20 cellular contexts compared by ENCODE assay signal in the genomic region with DNA sequence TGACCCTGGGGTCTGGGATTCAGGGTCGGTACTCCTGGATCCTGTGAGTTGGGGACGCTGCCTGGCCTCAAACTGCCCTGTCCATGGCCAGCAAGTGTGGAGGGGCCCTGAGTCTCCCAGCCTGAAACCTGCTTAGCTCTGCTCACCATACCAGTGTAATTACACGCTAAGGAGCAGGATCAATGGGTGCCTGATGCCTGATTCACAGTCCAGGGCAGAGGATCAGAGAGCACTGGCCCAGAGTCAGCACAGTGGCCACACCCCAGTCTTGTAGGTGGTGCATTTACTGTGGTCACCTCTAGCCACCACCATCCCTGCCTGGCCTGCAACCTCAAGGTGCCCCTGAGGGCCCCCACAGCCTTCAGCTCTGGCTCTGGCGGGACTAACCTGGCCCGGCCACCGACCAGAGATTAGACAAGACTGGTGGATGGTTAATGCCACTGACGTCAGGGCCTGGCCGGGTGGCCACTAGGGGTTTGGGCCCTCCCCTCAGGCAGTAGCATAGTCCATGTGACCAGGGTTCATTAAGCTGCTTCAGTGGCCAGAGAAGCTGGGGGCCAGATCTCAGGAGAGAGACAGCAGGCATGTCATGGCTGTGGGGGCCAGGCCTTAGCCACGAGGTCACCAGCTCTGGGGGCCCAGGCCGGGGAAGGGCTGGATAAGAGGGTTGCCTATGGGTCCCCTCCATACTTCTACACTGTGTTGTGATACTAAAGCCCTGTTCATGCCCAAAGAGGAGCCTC. TPM values are rescaled to one million over a fixed set of nuclear protein-coding genes. Genes with fewer than 3 reads are reported as not detected.
DNase-seq lines count a peak whose midpoint lies in the region; ATAC-seq and TF ChIP-seq lines count a peak whose summit lies in the region.
"Had no signal": no experiment of that assay in that cellular context is flagged by ENCODE, and none has a peak within 500 bp of the region (broad histone marks: within the 10 kb centered on the region; RNA-seq: fewer than 3 reads in every experiment).

No MANE protein-coding gene starts in this region.

- H3K9me3 Mint-ChIP-seq in natural killer cell, result no peaks in the 10 kb centered on the region
- H3K9me3 Mint-ChIP-seq: activated CD4-positive, alpha-beta T cell treated with anti-CD3 and anti-CD28 coated beads, Interleukin-2, amount 10 ng/mL, durations not matched to agents 7 days and 5 days; CD4-positive, alpha-beta T cell; stimulated activated effector memory CD8-positive, alpha-beta T cell treated with anti-CD3 and anti-CD28 coated beads, Interleukin-12 subunit alpha, Interleukin-12 subunit beta, amount 100 ng/mL, for 72 hours had no signal

- peaks cover 12 to 30% of the 10 kb centered on the region in 2 donors for H3K27me3 Mint-ChIP-seq in natural killer cell (ENCODE audit: low read depth in 2 of 2)

- H3K4me1 ChIP-seq in hepatocyte (ENCODE audit: insufficient read depth), result peaks cover 14% of the 10 kb centered on the region
- H3K4me1 ChIP-seq: colonic mucosa had no signal

- H3K79me2 ChIP-seq in hepatocyte, result no peaks in the 10 kb centered on the region

- H3K36me3 Mint-ChIP-seq in natural killer cell, result no peaks in the 10 kb centered on the region

- no peaks in the 10 kb centered on the region for H3K4me1 Mint-ChIP-seq in natural killer cell
- H3K4me1 Mint-ChIP-seq: stimulated activated effector memory CD8-positive, alpha-beta T cell treated with anti-CD3 and anti-CD28 coated beads, Interleukin-12 subunit alpha, Interleukin-12 subunit beta, amount 100 ng/mL, for 72 hours had no signal

- intact Hi-C loops in natural killer cell (cut with micrococcal nuclease), result no loop called here

- no peaks in the 10 kb centered on the region for H3K9me3 ChIP-seq in hepatocyte (ENCODE audit: low read depth)
- H3K9me3 ChIP-seq: colonic mucosa had no signal

- no peak overlapping the region for H2AFZ ChIP-seq in hepatocyte

- no peak overlapping the region for H3K4me3 Mint-ChIP-seq in natural killer cell
- H3K4me3 Mint-ChIP-seq: activated CD4-positive, alpha-beta T cell treated with anti-CD3 and anti-CD28 coated beads, Interleukin-2, amount 10 ng/mL, durations not matched to agents 7 days and 5 days; CD4-positive, alpha-beta T cell; stimulated activated effector memory CD8-positive, alpha-beta T cell treated with anti-CD3 and anti-CD28 coated beads, Interleukin-12 subunit alpha, Interleukin-12 subunit beta, amount 100 ng/mL, for 72 hours had no signal

- H3K27me3 ChIP-seq in H7 (ENCODE audit: control insufficient read depth, insufficient read depth, low read length), result peaks cover 27% of the 10 kb centered on the region
- H3K27me3 ChIP-seq in hepatocyte, result peaks cover 25% of the 10 kb centered on the region

- no peak overlapping the region for H3K4me2 ChIP-seq in hepatocyte

- ATAC-seq in HG02852 (IDR thresholded peaks at IDR 0.05; ENCODE audit: unreplicated experiment) (no peak), natural killer cell (no peak)
- ATAC-seq: stimulated activated effector memory CD8-positive, alpha-beta T cell treated with anti-CD3 and anti-CD28 coated beads, Interleukin-12 subunit alpha, Interleukin-12 subunit beta, amount 100 ng/mL, for 72 hours had no signal

- no peaks in the 10 kb centered on the region for H3K36me3 ChIP-seq in H7 (replicated peaks; ENCODE audit: control insufficient read depth, insufficient read depth, low read length)
- H3K36me3 ChIP-seq in hepatocyte (replicated peaks; ENCODE audit: insufficient read depth, low read depth), result no peaks in the 10 kb centered on the region
- H3K36me3 ChIP-seq: colonic mucosa had no signal

- no peak overlapping the region for H3K27ac Mint-ChIP-seq in natural killer cell
- H3K27ac Mint-ChIP-seq: activated CD4-positive, alpha-beta T cell treated with anti-CD3 and anti-CD28 coated beads, Interleukin-2, amount 10 ng/mL, durations not matched to agents 7 days and 5 days; CD4-positive, alpha-beta T cell; stimulated activated effector memory CD8-positive, alpha-beta T cell treated with anti-CD3 and anti-CD28 coated beads, Interleukin-12 subunit alpha, Interleukin-12 subunit beta, amount 100 ng/mL, for 72 hours had no signal

- H3K9me2 ChIP-seq in hepatocyte (replicated peaks; ENCODE audit: insufficient read depth), result no peaks in the 10 kb centered on the region

- no peak overlapping the region for H3K27ac ChIP-seq in hepatocyte
- H3K27ac ChIP-seq: colonic mucosa had no signal

- DNase-seq in H7 (peak; percentile 80), SHP77 (lab: John Stamatoyannopoulos, UW) (peak; percentile 31 to 40), hepatocyte (ENCODE audit: low spot score) (peak; percentile 40), renal cortical epithelial cell (ENCODE audit: low read depth) (peak; percentile 43), KG1 (lab: John Stamatoyannopoulos, UW) (no peak), natural killer cell (no peak)
- DNase-seq: activated CD4-positive, alpha-beta T cell treated with anti-CD3 and anti-CD28 coated beads, Interleukin-2, amount 10 ng/mL, durations not matched to agents 7 days and 5 days; activated effector memory CD4-positive, alpha-beta T cell treated with Interleukin-2 at 50 U/mL for 16 hours; CD4-positive, alpha-beta T cell; colonic mucosa; NCI-H1092 treated with DMSO at 0.1 percent for 48 hours; NCI-H2081 treated with DMSO at 0.1 percent for 48 hours; NCI-H510A; Right ventricle myocardium superior; T-helper 1 cell had no signal

- H3K4me3 ChIP-seq in H7 (ENCODE audit: insufficient read depth, low read depth, low read length) (no peak overlapping the region), hepatocyte (no peak overlapping the region)
- H3K4me3 ChIP-seq: colonic mucosa had no signal

- TF ChIP-seq CTCF in hepatocyte (IDR thresholded peaks at IDR 0.05; ENCODE audit: poor library complexity) (no peak), natural killer cell (IDR thresholded peaks at IDR 0.05) (no peak)

- no peaks in the 10 kb centered on the region for H4K20me1 ChIP-seq in hepatocyte (ENCODE audit: insufficient read depth, poor library complexity, severe bottlenecking)

- 68% methylated on average over 10 of the region's 10 CpGs for WGBS in hepatocyte (ENCODE audit: low lambda C conversion rate, missing lambda C conversion rate)

RNA-seq across cellular contexts. Expression of gene SLC38A3, which starts 3.3 kb away (rescaled TPM):
- total RNA-seq in H7 (2014; rRNA removed; shearing (Covaris generic)), result 0.21 and 0.22 TPM in 2 replicates
- total RNA-seq in hepatocyte, result 22.6 and 24.7 TPM in 2 replicates
- 37.9 and 56.6 TPM in 2 replicates for polyA plus RNA-seq in hepatocyte
- total RNA-seq in renal cortical epithelial cell, result 1.8 TPM in 1 of 2 replicates, not detected in the other
- total RNA-seq in natural killer cell, result under 1 TPM in 1 of 3 donors, not detected in 2; 0.82 TPM
- total RNA-seq: activated CD4-positive, alpha-beta T cell treated with anti-CD3 and anti-CD28 coated beads, Interleukin-2, amount 10 ng/mL, durations not matched to agents 7 days and 5 days; HT1080 had no signal

RNA-seq across cellular contexts. Expression of gene GNAT1, which starts 10.3 kb away (rescaled TPM):
- total RNA-seq in H7 (2014; rRNA removed; shearing (Covaris generic)), result not detected in 2 replicates
- total RNA-seq in hepatocyte, result not detected in 2 replicates
- polyA plus RNA-seq in hepatocyte, result not detected in 2 replicates
- 0.05 TPM in 1 of 2 replicates, not detected in the other for total RNA-seq in renal cortical epithelial cell
- not detected for total RNA-seq in natural killer cell
- total RNA-seq: activated CD4-positive, alpha-beta T cell treated with anti-CD3 and anti-CD28 coated beads, Interleukin-2, amount 10 ng/mL, durations not matched to agents 7 days and 5 days; colonic mucosa; HT1080; lower leg skin; Right ventricle myocardium superior; temporal lobe had no signal

RNA-seq across cellular contexts. Expression of gene GNAI2, which starts 34.3 kb away (rescaled TPM):
- 204 and 246 TPM in 2 replicates for total RNA-seq in H7 (2014; rRNA removed; shearing (Covaris generic))
- total RNA-seq in hepatocyte (95.0 and 103 TPM in 2 replicates), renal cortical epithelial cell (217 and 300 TPM in 2 replicates), natural killer cell (100 to 1,000 TPM; 428 to 467 (median 447) TPM)
- polyA plus RNA-seq in hepatocyte, result 219 and 233 TPM in 2 replicates

RNA-seq across cellular contexts. Expression of gene SEMA3F, which starts 46.6 kb away (rescaled TPM):
- total RNA-seq in H7 (2014; rRNA removed; shearing (Covaris generic)), result 40.5 and 44.5 TPM in 2 replicates
- total RNA-seq in hepatocyte (11.8 and 15.5 TPM in 2 replicates), renal cortical epithelial cell (10.2 and 33.5 TPM in 2 replicates), natural killer cell (1 to 10 TPM in 1 of 3 donors, under 1 TPM in 2; 0.16 to 1.1 (median 0.78) TPM)
- polyA plus RNA-seq in hepatocyte, result 13.9 and 16.8 TPM in 2 replicates
- total RNA-seq: activated CD4-positive, alpha-beta T cell treated with anti-CD3 and anti-CD28 coated beads, Interleukin-2, amount 10 ng/mL, durations not matched to agents 7 days and 5 days had no signal

Comparison
In these comparisons a context has a peak if more than half of its experiments do, and no peak if none do; other contexts are left out.
1. DNase-seq: peak in H7 (single experiment), SHP77 (2 of 2), hepatocyte (single experiment) and renal cortical epithelial cell (single experiment); none in KG1 (single experiment) and natural killer cell (single experiment).